ENCODE assay signal across 32 cellular contexts in genomic region chr2:7060602-7061435, GRCh38.
DNase-seq lines count a peak whose midpoint lies in the region; ATAC-seq and TF ChIP-seq lines count a peak whose summit lies in the region.
"Had no signal": no experiment of that assay in that cellular context is flagged by ENCODE, and none has a peak within 500 bp of the region (broad histone marks: within the 10 kb centered on the region; RNA-seq: fewer than 3 reads in every experiment).

No MANE protein-coding gene starts in this region.

- peaks cover 13% of the 10 kb centered on the region for H3K9me3 Mint-ChIP-seq in CD8-positive, alpha-beta T cell
- H3K9me3 Mint-ChIP-seq in brain = peaks cover 0 to 18% (median 4%) of the 10 kb centered on the region in 5 experiments
- peaks cover 10% of the 10 kb centered on the region for H3K9me3 Mint-ChIP-seq in glutamatergic neuron (ENCODE audit: unreplicated experiment)
- peaks cover 7% of the 10 kb centered on the region for H3K9me3 Mint-ChIP-seq in natural killer cell treated with Interleukin-12 subunit alpha and Interleukin-12 subunit beta and Interleukin-15 and Interleukin-18, amount 100 ng/mL, for 72 hours
- H3K9me3 Mint-ChIP-seq: T-helper 1 cell treated with Interleukin-12 subunit alpha and Interleukin-12 subunit beta and Interleukin-4 antibody, amounts not matched to agents 30 μg/mL and 1 μg/mL, for 36 hours had no signal

- POLR2A ChIA-PET in CD8-positive, alpha-beta T cell (lab: Charles Lee) = no interaction called here

- TF ChIP-seq POLR2A in testis (IDR thresholded peaks at IDR 0.05) (no peak), stomach (IDR thresholded peaks at IDR 0.05) (no peak)

- no peak for TF ChIP-seq CTCF in CD8-positive, alpha-beta T cell (IDR thresholded peaks at IDR 0.05)
- no peak for TF ChIP-seq CTCF in brain (conservative IDR thresholded peaks at IDR 0.05)
- TF ChIP-seq CTCF in glutamatergic neuron (IDR thresholded peaks at IDR 0.05; ENCODE audit: partially characterized antibody, unreplicated experiment) = no peak
- no peak for TF ChIP-seq CTCF in testis (IDR thresholded peaks at IDR 0.05)
- TF ChIP-seq CTCF in stomach (IDR thresholded peaks at IDR 0.05) = no peak

- CTCF ChIA-PET in CD8-positive, alpha-beta T cell (lab: Charles Lee) = interaction anchor here (1.1 to 5.4 kb wide), 3 partner anchors 17 to 194 kb away, joined by 3 to 41 read pairs (median 5); no protein-coding TSS in a partner anchor

- H3K36me3 Mint-ChIP-seq in CD8-positive, alpha-beta T cell = peaks cover 23% of the 10 kb centered on the region
- H3K36me3 Mint-ChIP-seq in brain = peaks cover 13% of the 10 kb centered on the region
- peaks cover 15% of the 10 kb centered on the region for H3K36me3 Mint-ChIP-seq in glutamatergic neuron (ENCODE audit: unreplicated experiment)
- H3K36me3 Mint-ChIP-seq in natural killer cell treated with Interleukin-12 subunit alpha and Interleukin-12 subunit beta and Interleukin-15 and Interleukin-18, amount 100 ng/mL, for 72 hours = peaks cover 12% of the 10 kb centered on the region

- peaks cover 5% of the 10 kb centered on the region for H3K9me3 ChIP-seq in CD8-positive, alpha-beta T cell (ENCODE audit: low read length)
- H3K9me3 ChIP-seq in testis (no peaks in the 10 kb centered on the region), stomach (no peaks in the 10 kb centered on the region)
- H3K9me3 ChIP-seq: BE2C, Caco-2, thyroid gland had no signal

- TF ChIP-seq EP300 in stomach (IDR thresholded peaks at IDR 0.05) = no peak

- no peak overlapping the region for H3K4me3 ChIP-seq in CD8-positive, alpha-beta T cell (ENCODE audit: low read depth, low read length)
- H3K4me3 ChIP-seq in testis (no peak overlapping the region), stomach (no peak overlapping the region)
- H3K4me3 ChIP-seq: hepatocyte, SK-N-MC, thyroid gland had no signal

- no peaks in the 10 kb centered on the region for H3K27me3 ChIP-seq in CD8-positive, alpha-beta T cell (ENCODE audit: insufficient read depth, low read length)
- H3K27me3 ChIP-seq in testis (no peaks in the 10 kb centered on the region), stomach (no peaks in the 10 kb centered on the region)
- H3K27me3 ChIP-seq: BE2C, brain microvascular endothelial cell, foreskin keratinocyte, hepatocyte, thyroid gland had no signal

- H3K4me1 ChIP-seq in CD8-positive, alpha-beta T cell (ENCODE audit: insufficient read depth, low read length) = peaks cover 47% of the 10 kb centered on the region
- no peaks in the 10 kb centered on the region for H3K4me1 ChIP-seq in testis
- peaks cover 0 to 3% (median 0%) of the 10 kb centered on the region in 4 donors for H3K4me1 ChIP-seq in stomach
- H3K4me1 ChIP-seq: Caco-2, foreskin keratinocyte, thyroid gland had no signal

- peak overlapping the region; percentile 69 for H3K27ac Mint-ChIP-seq in CD8-positive, alpha-beta T cell
- H3K27ac Mint-ChIP-seq in brain = peak overlapping the region in 3 of 5 experiments; percentile 12 to 56 (median 55)
- H3K27ac Mint-ChIP-seq in glutamatergic neuron (ENCODE audit: unreplicated experiment) = peak overlapping the region; percentile 81
- peak overlapping the region in 1 of 2 donors; percentile 15 for H3K27ac Mint-ChIP-seq in natural killer cell treated with Interleukin-12 subunit alpha and Interleukin-12 subunit beta and Interleukin-15 and Interleukin-18, amount 100 ng/mL, for 72 hours
- H3K27ac Mint-ChIP-seq: activated T-helper 2 cell treated with anti-CD3 and anti-CD28 coated beads, Interferon-gamma antibody, Interleukin-2, Interleukin-4, amounts not matched to agents 10 μg/mL and 5 μg/mL and 100 μg/mL, durations not matched to agents 14 hours and 24 hours and 36 hours; stimulated activated naive B cell treated with anti-CD40 and anti-IgM and Interleukin-4, amounts not matched to agents 10 μg/mL and 1 μg/mL and 100 μg/mL, for 72 hours; T-helper 1 cell treated with Interleukin-12 subunit alpha and Interleukin-12 subunit beta and Interleukin-4 antibody, amounts not matched to agents 30 μg/mL and 1 μg/mL, for 36 hours had no signal

- ATAC-seq in CD8-positive, alpha-beta T cell = no peak
- ATAC-seq in natural killer cell treated with Interleukin-12 subunit alpha and Interleukin-12 subunit beta and Interleukin-15 and Interleukin-18, amount 100 ng/mL, for 72 hours = no peak
- no peak for ATAC-seq in HG03469 (IDR thresholded peaks at IDR 0.05; ENCODE audit: unreplicated experiment)
- ATAC-seq: activated CD4-positive, CD25-positive, alpha-beta regulatory T cell treated with anti-CD3 and anti-CD28 coated beads, Interleukin-2, amount 50 U/mL, for 24 hours; foreskin keratinocyte; HCT116; stimulated activated naive B cell treated with anti-CD40 and anti-IgM and Interleukin-4, amounts not matched to agents 10 μg/mL and 1 μg/mL and 100 μg/mL, for 72 hours had no signal

- H3K27me3 Mint-ChIP-seq in CD8-positive, alpha-beta T cell (ENCODE audit: low read depth) = no peaks in the 10 kb centered on the region
- no peaks in the 10 kb centered on the region for H3K27me3 Mint-ChIP-seq in brain
- peaks cover 11% of the 10 kb centered on the region for H3K27me3 Mint-ChIP-seq in glutamatergic neuron (ENCODE audit: unreplicated experiment)
- H3K27me3 Mint-ChIP-seq in natural killer cell treated with Interleukin-12 subunit alpha and Interleukin-12 subunit beta and Interleukin-15 and Interleukin-18, amount 100 ng/mL, for 72 hours = peaks cover 0 to 2% of the 10 kb centered on the region in 2 donors
- H3K27me3 Mint-ChIP-seq: progenitor cell of endocrine pancreas had no signal

- no peak overlapping the region for H3K4me3 Mint-ChIP-seq in CD8-positive, alpha-beta T cell
- H3K4me3 Mint-ChIP-seq in brain = no peak overlapping the region
- H3K4me3 Mint-ChIP-seq in glutamatergic neuron (ENCODE audit: unreplicated experiment) = no peak overlapping the region
- H3K4me3 Mint-ChIP-seq in natural killer cell treated with Interleukin-12 subunit alpha and Interleukin-12 subunit beta and Interleukin-15 and Interleukin-18, amount 100 ng/mL, for 72 hours = no peak overlapping the region
- H3K4me3 Mint-ChIP-seq: stimulated activated naive B cell treated with anti-CD40 and anti-IgM and Interleukin-4, amounts not matched to agents 10 μg/mL and 1 μg/mL and 100 μg/mL, for 72 hours; T-helper 1 cell treated with Interleukin-12 subunit alpha and Interleukin-12 subunit beta and Interleukin-4 antibody, amounts not matched to agents 30 μg/mL and 1 μg/mL, for 36 hours had no signal

- no peak for DNase-seq in CD8-positive, alpha-beta T cell
- no peak for DNase-seq in glutamatergic neuron
- DNase-seq in testis = peak; percentile 24
- no peak for DNase-seq in pons (ENCODE audit: low spot score)
- DNase-seq in natural killer cell treated with Interleukin-12 subunit alpha and Interleukin-12 subunit beta and Interleukin-15 and Interleukin-18, amount 100 ng/mL, for 72 hours (ENCODE audit: low spot score) = no peak
- no peak for DNase-seq in stomach
- DNase-seq: activated CD4-positive, alpha-beta T cell treated with anti-CD3 and anti-CD28 coated beads, Interleukin-2, amount 50 U/mL, for 48 hours; BE2C; brain microvascular endothelial cell; Caco-2; DMS79; effector CD8-positive, alpha-beta T cell; erythroblast; foreskin keratinocyte; left cardiac atrium; mammary epithelial cell; NCI-H1417 treated with DMSO at 0.1 percent for 48 hours; NCI-H2081 treated with DMSO at 0.1 percent for 48 hours; NCI-H226; NCI-H774; stimulated activated naive B cell treated with anti-CD40 and anti-IgM and Interleukin-4, amounts not matched to agents 10 μg/mL and 1 μg/mL and 100 μg/mL, for 72 hours; thyroid gland had no signal

- H3K36me3 ChIP-seq in CD8-positive, alpha-beta T cell (ENCODE audit: insufficient read depth, low read length) = no peaks in the 10 kb centered on the region
- H3K36me3 ChIP-seq in testis (ENCODE audit: low read depth, missing control alignments) (no peaks in the 10 kb centered on the region), stomach (no peaks in the 10 kb centered on the region)
- H3K36me3 ChIP-seq: brain microvascular endothelial cell, thyroid gland had no signal

- peaks cover 23% of the 10 kb centered on the region for H3K4me1 Mint-ChIP-seq in CD8-positive, alpha-beta T cell (ENCODE audit: low read depth)
- H3K4me1 Mint-ChIP-seq in brain = peaks cover 18% of the 10 kb centered on the region
- peaks cover 29% of the 10 kb centered on the region for H3K4me1 Mint-ChIP-seq in glutamatergic neuron (ENCODE audit: low read depth, unreplicated experiment)
- peaks cover 17 to 21% of the 10 kb centered on the region in 2 donors for H3K4me1 Mint-ChIP-seq in natural killer cell treated with Interleukin-12 subunit alpha and Interleukin-12 subunit beta and Interleukin-15 and Interleukin-18, amount 100 ng/mL, for 72 hours (ENCODE audit: low read depth in 2 of 2)

- WGBS in testis, 2 donors = 64 to 70% methylated on average over 8 of the region's 8 CpGs
- 74 to 86% (median 80%) methylated on average over 8 of the region's 8 CpGs for WGBS in stomach, 5 donors

- intact Hi-C loops in CD8-positive, alpha-beta T cell (cut with DNase I, micrococcal nuclease) = no loop called here
- intact Hi-C loops in testis (cut with DNase I; ENCODE audit: low total_unique reads) (no loop called here), stomach (cut with DNase I; ENCODE audit: low total_unique reads) (no loop called here)

- H3K27ac ChIP-seq in CD8-positive, alpha-beta T cell (ENCODE audit: low read depth, low read length) = no peak overlapping the region
- H3K27ac ChIP-seq in testis = no peak overlapping the region
- H3K27ac ChIP-seq in stomach = no peak overlapping the region
- H3K27ac ChIP-seq: brain microvascular endothelial cell, foreskin keratinocyte, hepatocyte, KMS-11, SK-N-MC, thyroid gland had no signal
